ENCODE assay signal across 1 cellular context in the genomic region with DNA sequence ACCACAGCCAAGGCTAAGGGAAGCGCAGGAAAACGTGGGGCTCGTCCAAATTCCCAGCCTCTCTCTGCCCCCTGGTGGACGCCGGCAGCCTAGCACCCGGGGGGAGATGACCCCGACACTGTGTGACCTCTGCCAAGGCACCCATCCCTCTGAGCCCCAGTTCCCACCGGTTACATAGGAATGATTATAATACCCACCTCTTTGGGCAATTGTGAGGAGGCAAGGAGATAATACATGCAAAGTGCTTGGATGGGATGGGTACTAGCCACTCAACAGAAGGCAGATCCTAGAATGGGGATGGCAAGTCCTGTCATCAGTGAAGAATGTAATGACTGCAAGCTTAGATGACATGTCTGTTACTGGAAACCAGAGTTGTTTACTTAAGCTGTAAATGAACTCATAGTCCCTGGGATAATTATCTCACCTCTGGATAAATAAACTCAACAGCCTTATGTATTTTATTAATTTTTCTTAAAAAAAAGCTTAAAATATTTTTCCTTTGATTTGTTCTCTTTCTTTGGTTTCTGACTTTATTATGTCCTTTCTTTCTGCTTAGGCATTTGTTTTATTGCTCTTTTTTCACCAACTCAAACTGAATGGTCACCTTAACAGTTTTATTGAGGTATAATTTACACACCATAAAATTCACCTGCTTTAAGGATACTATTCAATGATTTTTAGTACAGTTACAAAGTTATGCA.
TF ChIP-seq lines count a peak whose summit lies in the region.

No MANE protein-coding gene starts in this region.

TF ChIP-seq in HCT116, 20 proteins besides CTCF, POLR2A, EP300 and RAD21 (continued from another document):
- TF ChIP-seq, protein P1, sequence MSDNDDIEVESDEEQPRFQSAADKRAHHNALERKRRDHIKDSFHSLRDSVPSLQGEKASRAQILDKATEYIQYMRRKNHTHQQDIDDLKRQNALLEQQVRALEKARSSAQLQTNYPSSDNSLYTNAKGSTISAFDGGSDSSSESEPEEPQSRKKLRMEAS (IDR thresholded peaks at IDR 0.05): no peak
- TF ChIP-seq, protein P2, sequence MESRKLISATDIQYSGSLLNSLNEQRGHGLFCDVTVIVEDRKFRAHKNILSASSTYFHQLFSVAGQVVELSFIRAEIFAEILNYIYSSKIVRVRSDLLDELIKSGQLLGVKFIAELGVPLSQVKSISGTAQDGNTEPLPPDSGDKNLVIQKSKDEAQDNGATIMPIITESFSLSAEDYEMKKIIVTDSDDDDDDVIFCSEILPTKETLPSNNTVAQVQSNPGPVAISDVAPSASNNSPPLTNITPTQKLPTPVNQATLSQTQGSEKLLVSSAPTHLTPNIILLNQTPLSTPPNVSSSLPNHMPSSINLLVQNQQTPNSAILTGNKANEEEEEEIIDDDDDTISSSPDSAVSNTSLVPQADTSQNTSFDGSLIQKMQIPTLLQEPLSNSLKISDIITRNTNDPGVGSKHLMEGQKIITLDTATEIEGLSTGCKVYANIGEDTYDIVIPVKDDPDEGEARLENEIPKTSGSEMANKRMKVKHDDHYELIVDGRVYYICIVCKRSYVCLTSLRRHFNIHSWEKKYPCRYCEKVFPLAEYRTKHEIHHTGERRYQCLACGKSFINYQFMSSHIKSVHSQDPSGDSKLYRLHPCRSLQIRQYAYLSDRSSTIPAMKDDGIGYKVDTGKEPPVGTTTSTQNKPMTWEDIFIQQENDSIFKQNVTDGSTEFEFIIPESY (IDR thresholded peaks at IDR 0.05; ENCODE audit: extremely low read depth, insufficient replicate concordance, low read length): no peak
- peak; percentile 35 for TF ChIP-seq FOSL1 (IDR thresholded peaks at IDR 0.05; ENCODE audit: low read depth)
- TF ChIP-seq SRF (IDR thresholded peaks at IDR 0.05; ENCODE audit: low read depth): peak; percentile 13; the same call in 1 of the 2 replicates
- TF ChIP-seq EGR1 (IDR thresholded peaks at IDR 0.05; ENCODE audit: low read depth): no peak
- no peak for TF ChIP-seq CEBPB (IDR thresholded peaks at IDR 0.05; ENCODE audit: low read depth)
- no peak for TF ChIP-seq EZH2 (IDR thresholded peaks at IDR 0.05)
- no peak for TF ChIP-seq ELF1 (IDR thresholded peaks at IDR 0.05; ENCODE audit: borderline replicate concordance, low read depth)
- no peak for TF ChIP-seq SIN3A (IDR thresholded peaks at IDR 0.05; ENCODE audit: low read depth)
- TF ChIP-seq SP1 (IDR thresholded peaks at IDR 0.05; ENCODE audit: low read depth): 0 out of 2 replicates have a peak, but pooled peaks have one; percentile 16
- no peak; the same call in 1 of the 2 replicates for TF ChIP-seq POLR2AphosphoS5 (IDR thresholded peaks at IDR 0.05; ENCODE audit: low read depth, low read length)
- TF ChIP-seq ZFX (IDR thresholded peaks at IDR 0.05): no peak
- TF ChIP-seq, protein P3, sequence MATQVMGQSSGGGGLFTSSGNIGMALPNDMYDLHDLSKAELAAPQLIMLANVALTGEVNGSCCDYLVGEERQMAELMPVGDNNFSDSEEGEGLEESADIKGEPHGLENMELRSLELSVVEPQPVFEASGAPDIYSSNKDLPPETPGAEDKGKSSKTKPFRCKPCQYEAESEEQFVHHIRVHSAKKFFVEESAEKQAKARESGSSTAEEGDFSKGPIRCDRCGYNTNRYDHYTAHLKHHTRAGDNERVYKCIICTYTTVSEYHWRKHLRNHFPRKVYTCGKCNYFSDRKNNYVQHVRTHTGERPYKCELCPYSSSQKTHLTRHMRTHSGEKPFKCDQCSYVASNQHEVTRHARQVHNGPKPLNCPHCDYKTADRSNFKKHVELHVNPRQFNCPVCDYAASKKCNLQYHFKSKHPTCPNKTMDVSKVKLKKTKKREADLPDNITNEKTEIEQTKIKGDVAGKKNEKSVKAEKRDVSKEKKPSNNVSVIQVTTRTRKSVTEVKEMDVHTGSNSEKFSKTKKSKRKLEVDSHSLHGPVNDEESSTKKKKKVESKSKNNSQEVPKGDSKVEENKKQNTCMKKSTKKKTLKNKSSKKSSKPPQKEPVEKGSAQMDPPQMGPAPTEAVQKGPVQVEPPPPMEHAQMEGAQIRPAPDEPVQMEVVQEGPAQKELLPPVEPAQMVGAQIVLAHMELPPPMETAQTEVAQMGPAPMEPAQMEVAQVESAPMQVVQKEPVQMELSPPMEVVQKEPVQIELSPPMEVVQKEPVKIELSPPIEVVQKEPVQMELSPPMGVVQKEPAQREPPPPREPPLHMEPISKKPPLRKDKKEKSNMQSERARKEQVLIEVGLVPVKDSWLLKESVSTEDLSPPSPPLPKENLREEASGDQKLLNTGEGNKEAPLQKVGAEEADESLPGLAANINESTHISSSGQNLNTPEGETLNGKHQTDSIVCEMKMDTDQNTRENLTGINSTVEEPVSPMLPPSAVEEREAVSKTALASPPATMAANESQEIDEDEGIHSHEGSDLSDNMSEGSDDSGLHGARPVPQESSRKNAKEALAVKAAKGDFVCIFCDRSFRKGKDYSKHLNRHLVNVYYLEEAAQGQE (IDR thresholded peaks at IDR 0.05; ENCODE audit: low read depth): no peak
- no peak for TF ChIP-seq ZNF274 (IDR thresholded peaks at IDR 0.05; ENCODE audit: low read depth, low read length)
